In genomic region chr19:13396256-13397080, GRCh38 we compare ENCODE assay signal across 9 cellular contexts.
DNase-seq lines count a peak whose midpoint lies in the region; ATAC-seq and TF ChIP-seq lines count a peak whose summit lies in the region.
"Had no signal": no experiment of that assay in that cellular context is flagged by ENCODE, and none has a peak within 500 bp of the region (broad histone marks: within the 10 kb centered on the region; RNA-seq: fewer than 3 reads in every experiment).

No MANE protein-coding gene starts in this region.

- H3K4me2 ChIP-seq in osteoblast (ENCODE audit: insufficient read depth, low read length): peak overlapping the region; percentile 75
- H3K4me2 ChIP-seq: PC-9 had no signal

- TF ChIP-seq CTCF in fibroblast of mammary gland (conservative IDR thresholded peaks at IDR 0.05; ENCODE audit: control insufficient read depth, insufficient read depth, low read depth, low read length): no peak
- peak; percentile 11 for TF ChIP-seq CTCF in osteoblast (IDR thresholded peaks at IDR 0.05; ENCODE audit: extremely low read depth, low read depth, low read length)
- TF ChIP-seq CTCF in esophagus squamous epithelium (IDR thresholded peaks at IDR 0.05): no peak
- TF ChIP-seq CTCF in osteocyte (IDR thresholded peaks at IDR 0.05): no peak

- intact Hi-C loops in esophagus squamous epithelium (cut with DNase I): no loop called here

- peaks cover 3% of the 10 kb centered on the region for H3K27me3 Mint-ChIP-seq in osteocyte (ENCODE audit: unreplicated experiment)

- H3K27ac Mint-ChIP-seq in osteocyte (ENCODE audit: unreplicated experiment): no peak overlapping the region

- H3K4me1 ChIP-seq in osteoblast (ENCODE audit: insufficient read depth, low read length) (peaks cover 42% of the 10 kb centered on the region), esophagus squamous epithelium (peaks cover 7 to 23% (median 10%) of the 10 kb centered on the region in 3 donors)

- ATAC-seq in HG02798 (IDR thresholded peaks at IDR 0.05; ENCODE audit: poor library complexity, unreplicated experiment) (no peak), HG02970 (IDR thresholded peaks at IDR 0.05; ENCODE audit: low FRiP score, unreplicated experiment) (no peak)

- no peaks in the 10 kb centered on the region for H3K79me2 ChIP-seq in osteoblast (ENCODE audit: insufficient read depth, low read length)

- peak; percentile 17 for DNase-seq in GOT3 (lab: John Stamatoyannopoulos, UW)
- peak; percentile 78 for DNase-seq in NOMO-1 treated with DMSO at 0.1 percent for 48 hours (lab: John Stamatoyannopoulos, UW; ENCODE audit: unreplicated experiment)
- DNase-seq in fibroblast of mammary gland (ENCODE audit: low read depth): peak; percentile 93
- DNase-seq in osteoblast (ENCODE audit: insufficient read length, low spot score, missing footprints): peak; percentile 50
- DNase-seq in esophagus squamous epithelium (lab: John Stamatoyannopoulos, UW): no peak
- DNase-seq in osteocyte (ENCODE audit: extremely low spot score, unreplicated experiment): no peak

- H3K27ac ChIP-seq in osteoblast (ENCODE audit: low read depth, low read length) (no peak overlapping the region), esophagus squamous epithelium (no peak overlapping the region)
- H3K27ac ChIP-seq: PC-9 had no signal

- no peaks in the 10 kb centered on the region for H3K36me3 Mint-ChIP-seq in osteocyte (ENCODE audit: unreplicated experiment)

- no peak overlapping the region for H3K4me3 ChIP-seq in fibroblast of mammary gland (ENCODE audit: control insufficient read depth, low read depth, low read length)
- peak overlapping the region; percentile 47 for H3K4me3 ChIP-seq in osteoblast (ENCODE audit: insufficient read depth, low read length)
- no peak overlapping the region for H3K4me3 ChIP-seq in esophagus squamous epithelium
- H3K4me3 ChIP-seq: PC-9 had no signal

- TF ChIP-seq POLR2A in esophagus squamous epithelium (IDR thresholded peaks at IDR 0.05): no peak

- H3K36me3 ChIP-seq in osteoblast (ENCODE audit: insufficient read depth, low read length): no peaks in the 10 kb centered on the region
- no peaks in the 10 kb centered on the region for H3K36me3 ChIP-seq in esophagus squamous epithelium

- 30 to 35% methylated on average over 17 to 18 of the region's 18 CpGs for WGBS in esophagus squamous epithelium, 2 donors

- H2AFZ ChIP-seq in osteoblast (ENCODE audit: low read length): peak overlapping the region; percentile 82
- H2AFZ ChIP-seq: PC-9 had no signal

- H3K4me3 Mint-ChIP-seq in osteocyte (ENCODE audit: unreplicated experiment): no peak overlapping the region

- H3K4me1 Mint-ChIP-seq in osteocyte (ENCODE audit: unreplicated experiment): peaks cover 13% of the 10 kb centered on the region

- no peaks in the 10 kb centered on the region for H4K20me1 ChIP-seq in osteoblast (ENCODE audit: insufficient read depth, low read length)

- H3K27me3 ChIP-seq in osteoblast (ENCODE audit: insufficient read depth, low read length): no peaks in the 10 kb centered on the region
- H3K27me3 ChIP-seq in esophagus squamous epithelium: peaks cover 0 to 63% (median 0%) of the 10 kb centered on the region in 4 donors

- H3K9me3 Mint-ChIP-seq in osteocyte (ENCODE audit: unreplicated experiment): peaks cover 6% of the 10 kb centered on the region

- no peaks in the 10 kb centered on the region for H3K9me3 ChIP-seq in osteoblast (ENCODE audit: low read depth, low read length)
- peaks cover 0 to 5% (median 2%) of the 10 kb centered on the region in 3 donors for H3K9me3 ChIP-seq in esophagus squamous epithelium

Comparison
In these comparisons a context has a peak if more than half of its experiments do, and no peak if none do; other contexts are left out.
1. DNase-seq: peak in GOT3 (single experiment), NOMO-1 treated with DMSO at 0.1 percent for 48 hours (single experiment), fibroblast of mammary gland (single experiment) and osteoblast (single experiment); none in esophagus squamous epithelium (single experiment) and osteocyte (single experiment).